Comparison of ENCODE assay signal across 12 cellular contexts in genomic region chr17:17793378-17794214, GRCh38. TPM values are rescaled to one million over a fixed set of nuclear protein-coding genes. Genes with fewer than 3 reads are reported as not detected.
A peak's percentile ranks its signal among the peaks of the same experiment; 100 is the strongest.
DNase-seq lines count a peak whose midpoint lies in the region; ATAC-seq and TF ChIP-seq lines count a peak whose summit lies in the region.
"Had no signal": no experiment of that assay in that cellular context is flagged by ENCODE, and none has a peak within 500 bp of the region (broad histone marks: within the 10 kb centered on the region; RNA-seq: fewer than 3 reads in every experiment).

No MANE protein-coding gene starts in this region.

- H3K27ac Mint-ChIP-seq in CD4-positive, alpha-beta T cell = peak overlapping the region; percentile 73
- H3K27ac Mint-ChIP-seq in natural killer cell treated with Interleukin-12 subunit alpha and Interleukin-12 subunit beta and Interleukin-15 and Interleukin-18, amount 100 ng/mL, for 72 hours = peak overlapping the region in 1 of 2 donors; percentile 50
- H3K27ac Mint-ChIP-seq: activated CD4-positive, alpha-beta T cell treated with anti-CD3 and anti-CD28 coated beads for 36 hours had no signal

- no peak for TF ChIP-seq CTCF in CD4-positive, alpha-beta T cell (IDR thresholded peaks at IDR 0.05)
- no peak for TF ChIP-seq CTCF in esophagus muscularis mucosa (IDR thresholded peaks at IDR 0.05)

- no peaks in the 10 kb centered on the region for H3K9me3 Mint-ChIP-seq in CD4-positive, alpha-beta T cell
- H3K9me3 Mint-ChIP-seq in natural killer cell treated with Interleukin-12 subunit alpha and Interleukin-12 subunit beta and Interleukin-15 and Interleukin-18, amount 100 ng/mL, for 72 hours = no peaks in the 10 kb centered on the region

- no peak for TF ChIP-seq POLR2A in esophagus muscularis mucosa (IDR thresholded peaks at IDR 0.05; ENCODE audit: low read depth)

- H3K36me3 ChIP-seq in KOPT-K1 (ENCODE audit: insufficient read depth, low read length) (peaks cover 54% of the 10 kb centered on the region), esophagus muscularis mucosa (peaks cover 7 to 53% (median 51%) of the 10 kb centered on the region in 4 donors)

- H3K4me1 Mint-ChIP-seq in CD4-positive, alpha-beta T cell (ENCODE audit: low read depth) = peaks cover 25% of the 10 kb centered on the region
- H3K4me1 Mint-ChIP-seq in natural killer cell treated with Interleukin-12 subunit alpha and Interleukin-12 subunit beta and Interleukin-15 and Interleukin-18, amount 100 ng/mL, for 72 hours (ENCODE audit: low read depth in 2 of 2) = peaks cover 24 to 26% of the 10 kb centered on the region in 2 donors

- no peak overlapping the region for H3K4me3 ChIP-seq in esophagus muscularis mucosa
- H3K4me3 ChIP-seq: HAP-1, skin epidermis had no signal

- H3K4me1 ChIP-seq in esophagus muscularis mucosa = peaks cover 42 to 74% (median 64%) of the 10 kb centered on the region in 4 donors
- H3K4me1 ChIP-seq: HAP-1 had no signal

- H3K27me3 Mint-ChIP-seq in CD4-positive, alpha-beta T cell = no peaks in the 10 kb centered on the region
- no peaks in the 10 kb centered on the region for H3K27me3 Mint-ChIP-seq in natural killer cell treated with Interleukin-12 subunit alpha and Interleukin-12 subunit beta and Interleukin-15 and Interleukin-18, amount 100 ng/mL, for 72 hours
- H3K27me3 Mint-ChIP-seq: activated CD4-positive, alpha-beta T cell treated with anti-CD3 and anti-CD28 coated beads for 36 hours had no signal

- DNase-seq in CD4-positive, alpha-beta T cell = no peak
- no peak for DNase-seq in esophagus muscularis mucosa (ENCODE audit: extremely low spot score)
- no peak for DNase-seq in natural killer cell treated with Interleukin-12 subunit alpha and Interleukin-12 subunit beta and Interleukin-15 and Interleukin-18, amount 100 ng/mL, for 72 hours (ENCODE audit: low spot score)
- no peak for DNase-seq in A172 (ENCODE audit: low spot score)
- no peak for DNase-seq in amniotic stem cell (lab: John Stamatoyannopoulos, UW)
- no peak for DNase-seq in HCEC 1CT
- DNase-seq in OCI-M2 (lab: John Stamatoyannopoulos, UW; ENCODE audit: unreplicated experiment) = no peak
- DNase-seq: cortex of kidney had no signal

- no peaks in the 10 kb centered on the region for H3K27me3 ChIP-seq in CD4-positive, alpha-beta T cell (ENCODE audit: control insufficient read depth, insufficient read depth, low read length)
- H3K27me3 ChIP-seq in esophagus muscularis mucosa = no peaks in the 10 kb centered on the region

- H3K27ac ChIP-seq in CD4-positive, alpha-beta T cell (ENCODE audit: low read depth, low read length) = peak overlapping the region; percentile 47
- H3K27ac ChIP-seq in KOPT-K1 (ENCODE audit: low read depth, low read length, poor library complexity, severe bottlenecking) (peak overlapping the region; percentile 60), esophagus muscularis mucosa (replicated peaks in 1 of 4) (peak overlapping the region; percentile 45 to 74 (median 64))

- H3K4me3 Mint-ChIP-seq in CD4-positive, alpha-beta T cell = peak overlapping the region; percentile 66
- H3K4me3 Mint-ChIP-seq in natural killer cell treated with Interleukin-12 subunit alpha and Interleukin-12 subunit beta and Interleukin-15 and Interleukin-18, amount 100 ng/mL, for 72 hours = peak overlapping the region; percentile 57
- H3K4me3 Mint-ChIP-seq: activated CD4-positive, alpha-beta T cell treated with anti-CD3 and anti-CD28 coated beads for 36 hours had no signal

- no peak for ATAC-seq in CD4-positive, alpha-beta T cell (ENCODE audit: poor library complexity)
- ATAC-seq in natural killer cell treated with Interleukin-12 subunit alpha and Interleukin-12 subunit beta and Interleukin-15 and Interleukin-18, amount 100 ng/mL, for 72 hours = no peak

- WGBS in esophagus muscularis mucosa = 77% methylated on average over 26 of the region's 30 CpGs

- no peaks in the 10 kb centered on the region for H3K36me3 Mint-ChIP-seq in CD4-positive, alpha-beta T cell (ENCODE audit: low read depth)
- H3K36me3 Mint-ChIP-seq in natural killer cell treated with Interleukin-12 subunit alpha and Interleukin-12 subunit beta and Interleukin-15 and Interleukin-18, amount 100 ng/mL, for 72 hours = no peaks in the 10 kb centered on the region

- intact Hi-C loops in CD4-positive, alpha-beta T cell (cut with DNase I, micrococcal nuclease) = loop anchor here (5.0 kb wide), 3 partner anchors 36 to 111 kb away; partner anchors contain the start of gene RAI1 (in 1 of the 2)
- intact Hi-C loops in esophagus muscularis mucosa (cut with DNase I) = no loop called here

- no peak for TF ChIP-seq EP300 in esophagus muscularis mucosa (IDR thresholded peaks at IDR 0.05)

- H3K9me3 ChIP-seq in CD4-positive, alpha-beta T cell (ENCODE audit: control insufficient read depth, low read length) = no peaks in the 10 kb centered on the region
- H3K9me3 ChIP-seq in KOPT-K1 (ENCODE audit: insufficient read depth, low read length, poor library complexity, severe bottlenecking) (no peaks in the 10 kb centered on the region), esophagus muscularis mucosa (no peaks in the 10 kb centered on the region)
- H3K9me3 ChIP-seq: HAP-1 had no signal

- POLR2A ChIA-PET in CD4-positive, alpha-beta T cell (lab: Charles Lee) = interaction anchor here (1.0 to 1.5 kb wide), 4 partner anchors 9 to 112 kb away, joined by 3 to 5 read pairs (median 4); no protein-coding TSS in a partner anchor

- CTCF ChIA-PET in CD4-positive, alpha-beta T cell (lab: Charles Lee) = no interaction called here

RNA-seq across cellular contexts. Expression of gene SREBF1, which starts 43.2 kb away (rescaled TPM):
- total RNA-seq in CD4-positive, alpha-beta T cell = 100 to 1,000 TPM; 249 to 264 TPM
- total RNA-seq in esophagus muscularis mucosa = 10 to 100 TPM; 28.1 to 62.6 (median 39.7) TPM
- 10 to 100 TPM; 55.8 to 73.5 TPM for total RNA-seq in natural killer cell treated with Interleukin-12 subunit alpha and Interleukin-12 subunit beta and Interleukin-15 and Interleukin-18, amount 100 ng/mL, for 72 hours
- total RNA-seq in A172 (2014; rRNA removed; shearing (Covaris generic)) = 92.5 and 132 TPM in 2 replicates
